ENCODE assay signal across 1 cellular context in genomic region chrX:1205681-1206611, GRCh38.
TF ChIP-seq lines count a peak whose summit lies in the region.

No MANE protein-coding gene starts in this region.

TF ChIP-seq in HEK293, 187 proteins besides CTCF, POLR2A, EP300 and RAD21 (continued from another document):
- TF ChIP-seq PRDM6 (tag by site-specific recombination; IDR thresholded peaks at IDR 0.05) (no peak), ZNF121 (tag by site-specific recombination; IDR thresholded peaks at IDR 0.05) (no peak), ZNF114 (tag by site-specific recombination; IDR thresholded peaks at IDR 0.05) (no peak), ZNF184 (tag by site-specific recombination; IDR thresholded peaks at IDR 0.05) (peak; percentile 38; the same call in 1 of the 2 replicates), ZNF341 (tag by site-specific recombination; IDR thresholded peaks at IDR 0.05; ENCODE audit: low read depth) (no peak), ZNF140 (tag by site-specific recombination; IDR thresholded peaks at IDR 0.05) (no peak), ZNF561 (tag by site-specific recombination; IDR thresholded peaks at IDR 0.05; ENCODE audit: borderline replicate concordance) (0 out of 2 replicates have a peak, but pooled peaks have one; percentile 43), ZNF692 (tag by site-specific recombination; IDR thresholded peaks at IDR 0.05) (no peak), ZNF274 (IDR thresholded peaks at IDR 0.05; ENCODE audit: low read length) (no peak), ZNF274 (tag by site-specific recombination; IDR thresholded peaks at IDR 0.05; ENCODE audit: borderline replicate concordance) (no peak), ZNF221 (tag by site-specific recombination; IDR thresholded peaks at IDR 0.05; ENCODE audit: borderline replicate concordance) (no peak), SP7 (tag by site-specific recombination; IDR thresholded peaks at IDR 0.05) (no peak), ZNF292 (tag by site-specific recombination; IDR thresholded peaks at IDR 0.05; ENCODE audit: borderline replicate concordance, low read depth) (no peak), ZNF16 (tag by site-specific recombination; IDR thresholded peaks at IDR 0.05; ENCODE audit: low read depth) (no peak), YY1 (tag by site-specific recombination; IDR thresholded peaks at IDR 0.05) (peak; percentile 58; the same call in 1 of the 2 replicates), ZNF513 (tag by site-specific recombination; IDR thresholded peaks at IDR 0.05) (no peak), ZNF677 (tag by site-specific recombination; IDR thresholded peaks at IDR 0.05) (no peak), ZBTB48 (tag by site-specific recombination; IDR thresholded peaks at IDR 0.05) (no peak), ZNF24 (tag by site-specific recombination; IDR thresholded peaks at IDR 0.05) (no peak), PRDM10 (tag by site-specific recombination; IDR thresholded peaks at IDR 0.05) (no peak), ZNF830 (tag by site-specific recombination; IDR thresholded peaks at IDR 0.05; ENCODE audit: low read depth) (no peak), ZNF157 (tag by site-specific recombination; IDR thresholded peaks at IDR 0.05) (no peak), INSM2 (tag by site-specific recombination; IDR thresholded peaks at IDR 0.05) (no peak), SCRT2 (tag by site-specific recombination; IDR thresholded peaks at IDR 0.05) (no peak), ZNF426 (tag by site-specific recombination; IDR thresholded peaks at IDR 0.05) (no peak; the same call in 1 of the 2 replicates), SETDB1 (IDR thresholded peaks at IDR 0.05; ENCODE audit: insufficient read length, low read length) (peak; percentile 53)
